Comparison of ENCODE assay signal across 11 cellular contexts in the genomic region with DNA sequence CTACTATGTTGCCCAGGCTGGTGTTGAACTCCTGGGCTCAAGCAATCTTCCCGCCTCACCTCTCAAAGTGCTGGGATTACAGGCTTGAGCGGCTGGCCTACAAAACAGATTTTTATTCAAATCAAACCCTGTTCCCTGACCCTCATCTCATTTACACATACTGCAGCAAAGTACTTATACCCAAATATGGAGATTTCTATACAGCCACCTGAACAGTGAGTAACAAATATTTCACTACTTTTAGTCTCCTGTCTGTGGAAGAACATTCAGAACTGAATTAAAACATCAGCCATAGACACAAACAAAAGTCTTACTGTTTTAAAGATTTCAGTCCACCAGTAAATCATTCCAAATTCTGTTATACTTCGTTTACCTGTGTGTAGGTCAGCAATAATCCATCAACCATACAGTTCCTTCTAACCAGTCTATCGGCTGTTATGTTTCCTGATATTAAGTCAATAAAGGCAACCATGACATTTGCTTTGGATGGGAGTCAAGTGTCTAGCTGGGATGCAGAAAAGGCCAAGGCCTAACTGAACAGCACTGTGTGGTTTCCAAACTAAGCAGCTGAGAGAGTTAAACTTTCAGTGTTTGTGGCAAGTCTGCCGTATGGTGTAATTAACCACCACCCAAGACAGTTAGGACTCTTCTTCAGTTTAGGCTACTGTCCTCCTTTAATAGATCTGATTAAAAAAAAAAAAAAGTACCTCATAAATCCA. TPM values are rescaled to one million over a fixed set of nuclear protein-coding genes. Genes with fewer than 3 reads are reported as not detected.
DNase-seq lines count a peak whose midpoint lies in the region; ATAC-seq and TF ChIP-seq lines count a peak whose summit lies in the region.
"Had no signal": no experiment of that assay in that cellular context is flagged by ENCODE, and none has a peak within 500 bp of the region (broad histone marks: within the 10 kb centered on the region; RNA-seq: fewer than 3 reads in every experiment).

No MANE protein-coding gene starts in this region.

- H4K20me1 ChIP-seq in KMS-11 (ENCODE audit: insufficient read depth): no peaks in the 10 kb centered on the region

- H3K4me3 Mint-ChIP-seq in CD8-positive, alpha-beta T cell: peak overlapping the region; percentile 3

- intact Hi-C loops in CD8-positive, alpha-beta T cell (cut with DNase I, micrococcal nuclease): loop anchor here in 1 of 2 experiments (2.0 kb wide), 2 partner anchors 21 to 25 kb away; no protein-coding TSS in a partner anchor

- peaks cover 24% of the 10 kb centered on the region for H3K4me1 ChIP-seq in CD8-positive, alpha-beta T cell (ENCODE audit: insufficient read depth, low read length)
- H3K4me1 ChIP-seq in KMS-11 (ENCODE audit: low read depth, poor library complexity, severe bottlenecking): peaks cover 93% of the 10 kb centered on the region
- peaks cover 11 to 64% (median 50%) of the 10 kb centered on the region in 4 donors for H3K4me1 ChIP-seq in liver (ENCODE audit: control insufficient read depth in 4 of 4, insufficient read depth in 4 of 4, low read length in 3 of 4)

- no peak overlapping the region for H3K27ac ChIP-seq in CD8-positive, alpha-beta T cell (ENCODE audit: low read depth, low read length)
- peak overlapping the region; percentile 71 for H3K27ac ChIP-seq in KMS-11
- H3K27ac ChIP-seq in liver (ENCODE audit: low read depth in 1 of 2, low read length in 2 of 2): peak overlapping the region; percentile 43 to 57

- H3K79me2 ChIP-seq in KMS-11 (ENCODE audit: insufficient read depth, low read depth): peaks cover 76% of the 10 kb centered on the region

- H3K36me3 Mint-ChIP-seq in CD8-positive, alpha-beta T cell: peaks cover 4% of the 10 kb centered on the region

- H3K4me1 Mint-ChIP-seq in CD8-positive, alpha-beta T cell (ENCODE audit: low read depth): peaks cover 69% of the 10 kb centered on the region

- H3K4me2 ChIP-seq in KMS-11: peak overlapping the region; percentile 93

- H3K4me3 ChIP-seq in CD8-positive, alpha-beta T cell (ENCODE audit: low read depth, low read length): no peak overlapping the region
- no peak overlapping the region for H3K4me3 ChIP-seq in KMS-11 (IDR thresholded peaks at IDR 0.05; ENCODE audit: insufficient read depth, low read depth, low read length)
- no peak overlapping the region for H3K4me3 ChIP-seq in liver (ENCODE audit: low read depth in 1 of 3, low read length in 3 of 3)

- no peaks in the 10 kb centered on the region for H3K9me3 Mint-ChIP-seq in CD8-positive, alpha-beta T cell

- TF ChIP-seq RAD21 in liver (IDR thresholded peaks at IDR 0.05): peak in 1 of 2 donors; percentile 52

- H3K27me3 Mint-ChIP-seq in CD8-positive, alpha-beta T cell (ENCODE audit: low read depth): no peaks in the 10 kb centered on the region

- no peaks in the 10 kb centered on the region for H3K36me3 ChIP-seq in CD8-positive, alpha-beta T cell (ENCODE audit: insufficient read depth, low read length)
- no peaks in the 10 kb centered on the region; the same call in 1 of the 2 replicates for H3K36me3 ChIP-seq in KMS-11 (ENCODE audit: insufficient read depth)
- peaks cover 0 to 3% (median 0%) of the 10 kb centered on the region in 4 donors for H3K36me3 ChIP-seq in liver (ENCODE audit: control insufficient read depth in 4 of 4, insufficient read depth in 3 of 4, low read depth in 1 of 4, low read length in 3 of 4)

- WGBS in liver: 50% methylated on average over 5 of the region's 5 CpGs

- H3K9me3 ChIP-seq in CD8-positive, alpha-beta T cell (ENCODE audit: low read length): no peaks in the 10 kb centered on the region
- H3K9me3 ChIP-seq in liver (ENCODE audit: control insufficient read depth in 4 of 4, low read length in 3 of 4): no peaks in the 10 kb centered on the region

- POLR2A ChIA-PET in CD8-positive, alpha-beta T cell (lab: Charles Lee): interaction anchor here (1.0 to 2.0 kb wide), 5 partner anchors 14 to 88 kb away, joined by 3 to 6 read pairs (median 4); partner anchors contain the start of gene ICAM2

- no peaks in the 10 kb centered on the region for H3K27me3 ChIP-seq in CD8-positive, alpha-beta T cell (ENCODE audit: insufficient read depth, low read length)
- H3K27me3 ChIP-seq in KMS-11 (ENCODE audit: insufficient read depth, low read depth) (no peaks in the 10 kb centered on the region), liver (ENCODE audit: control insufficient read depth in 4 of 4, insufficient read depth in 4 of 4, low read length in 3 of 4) (no peaks in the 10 kb centered on the region)

- H3K9ac ChIP-seq in KMS-11 (peak overlapping the region; percentile 6; the same call in 1 of the 2 replicates), liver (ENCODE audit: low read depth in 1 of 2, low read length in 2 of 2) (no peak overlapping the region)

- H2AFZ ChIP-seq in KMS-11 (ENCODE audit: low read depth): no peak overlapping the region

- DNase-seq in CD8-positive, alpha-beta T cell: no peak
- DNase-seq in SHP77 treated with DMSO at 0.1 percent for 48 hours (lab: John Stamatoyannopoulos, UW): peak; percentile 34
- DNase-seq in SW 1271 (lab: John Stamatoyannopoulos, UW): no peak
- DNase-seq in islet precursor cell: no peak
- DNase-seq: DMS 273 treated with DMSO at 0.1 percent for 48 hours; NCI-H187; stimulated activated naive CD4-positive, alpha-beta T cell treated with Interleukin-2 at 50 U/mL for 16 hours had no signal

- TF ChIP-seq CTCF in CD8-positive, alpha-beta T cell (IDR thresholded peaks at IDR 0.05): no peak
- TF ChIP-seq CTCF in KMS-11 (conservative IDR thresholded peaks at IDR 0.05; ENCODE audit: low read depth, low read length) (no peak), liver (IDR thresholded peaks at IDR 0.05; ENCODE audit: low read depth, low read length, missing input control) (no peak)

- CTCF ChIA-PET in CD8-positive, alpha-beta T cell (lab: Charles Lee): interaction anchor here (0.7 to 2.4 kb wide), 4 partner anchors 26 to 115 kb away, joined by 3 to 10 read pairs (median 4); no protein-coding TSS in a partner anchor

- no peak for ATAC-seq in CD8-positive, alpha-beta T cell
- ATAC-seq in SK-N-SH treated with all-trans-retinoic acid at 6 μM for 48 hours (no peak), GM21717 (IDR thresholded peaks at IDR 0.05; ENCODE audit: unreplicated experiment) (no peak)

- H3K27ac Mint-ChIP-seq in CD8-positive, alpha-beta T cell: peak overlapping the region; percentile 87

TF ChIP-seq in liver, 16 proteins besides CTCF, POLR2A, EP300 and RAD21 (continues in another document):
- TF ChIP-seq YY1 (IDR thresholded peaks at IDR 0.05): peak; percentile 87
- no peak for TF ChIP-seq JUND (IDR thresholded peaks at IDR 0.05)
- TF ChIP-seq, protein P1, sequence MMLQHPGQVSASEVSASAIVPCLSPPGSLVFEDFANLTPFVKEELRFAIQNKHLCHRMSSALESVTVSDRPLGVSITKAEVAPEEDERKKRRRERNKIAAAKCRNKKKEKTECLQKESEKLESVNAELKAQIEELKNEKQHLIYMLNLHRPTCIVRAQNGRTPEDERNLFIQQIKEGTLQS (IDR thresholded peaks at IDR 0.05): no peak
- peak; percentile 16 for TF ChIP-seq NR2F2 (IDR thresholded peaks at IDR 0.05)
- TF ChIP-seq HNF4G (IDR thresholded peaks at IDR 0.05): no peak

TF ChIP-seq in SK-N-SH treated with all-trans-retinoic acid at 6 μM for 48 hours, 23 proteins besides CTCF, POLR2A, EP300 and RAD21:
- TF ChIP-seq, protein P2, sequence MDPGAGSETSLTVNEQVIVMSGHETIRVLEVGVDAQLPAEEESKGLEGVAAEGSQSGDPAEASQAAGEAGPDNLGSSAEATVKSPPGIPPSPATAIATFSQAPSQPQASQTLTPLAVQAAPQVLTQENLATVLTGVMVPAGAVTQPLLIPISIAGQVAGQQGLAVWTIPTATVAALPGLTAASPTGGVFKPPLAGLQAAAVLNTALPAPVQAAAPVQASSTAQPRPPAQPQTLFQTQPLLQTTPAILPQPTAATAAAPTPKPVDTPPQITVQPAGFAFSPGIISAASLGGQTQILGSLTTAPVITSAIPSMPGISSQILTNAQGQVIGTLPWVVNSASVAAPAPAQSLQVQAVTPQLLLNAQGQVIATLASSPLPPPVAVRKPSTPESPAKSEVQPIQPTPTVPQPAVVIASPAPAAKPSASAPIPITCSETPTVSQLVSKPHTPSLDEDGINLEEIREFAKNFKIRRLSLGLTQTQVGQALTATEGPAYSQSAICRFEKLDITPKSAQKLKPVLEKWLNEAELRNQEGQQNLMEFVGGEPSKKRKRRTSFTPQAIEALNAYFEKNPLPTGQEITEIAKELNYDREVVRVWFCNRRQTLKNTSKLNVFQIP (CRISPR knock-in tag; IDR thresholded peaks at IDR 0.05; ENCODE audit: borderline replicate concordance, low read depth): no peak
- TF ChIP-seq ZFP30 (CRISPR knock-in tag; IDR thresholded peaks at IDR 0.05): no peak
- no peak for TF ChIP-seq ZNF70 (CRISPR knock-in tag; IDR thresholded peaks at IDR 0.05)
- TF ChIP-seq ESRRG (CRISPR knock-in tag; IDR thresholded peaks at IDR 0.05): no peak

RNA-seq across cellular contexts. Expression of gene ERN1, which starts 22.3 kb away (rescaled TPM):
- 10 to 100 TPM; 57.1 to 64.0 TPM for total RNA-seq in CD8-positive, alpha-beta T cell
- total RNA-seq in liver: 10 to 100 TPM in 1 of 2 donors, 1 to 10 TPM in 1; 7.5 to 35.1 TPM
- polyA plus RNA-seq in liver: 10 to 100 TPM in 1 of 2 donors, 1 to 10 TPM in 1; 6.3 to 22.3 TPM
